Comparison of ENCODE assay signal across 8 cellular contexts in the genomic region with DNA sequence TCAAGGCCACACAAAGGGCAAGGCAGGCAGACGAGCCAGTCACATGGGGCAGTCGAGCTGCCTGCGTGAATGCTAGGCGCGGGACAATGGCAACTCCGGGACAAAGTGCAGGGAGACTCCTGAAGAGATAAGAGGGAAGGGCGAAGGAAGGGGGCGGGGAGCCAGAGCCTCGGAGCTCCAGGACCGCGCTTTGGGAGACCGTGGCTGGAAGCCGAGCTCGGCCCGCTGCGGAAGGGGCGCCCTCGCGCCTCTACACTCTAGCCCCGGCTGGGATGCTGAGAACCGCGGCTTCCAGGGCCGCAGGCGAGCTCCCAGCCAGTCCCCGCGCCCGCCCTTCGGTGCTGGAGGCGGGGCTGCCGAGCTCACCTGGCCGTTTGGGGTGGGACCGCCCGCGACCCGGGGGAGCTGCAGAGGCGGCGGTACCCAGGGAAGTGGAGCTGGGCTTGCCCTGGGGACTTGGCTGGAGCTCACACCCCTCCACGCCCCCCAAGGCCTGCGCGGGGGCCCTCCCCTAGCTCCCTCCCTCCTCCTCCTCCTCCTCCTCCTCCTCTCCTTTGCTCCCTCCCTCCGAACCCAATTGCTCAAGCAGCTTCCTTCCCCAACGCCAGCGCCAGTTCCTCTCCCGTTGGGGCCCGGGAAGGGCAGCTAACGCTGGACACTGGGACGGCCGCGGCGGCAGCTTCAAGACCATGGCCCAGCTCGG. TPM values are rescaled to one million over a fixed set of nuclear protein-coding genes. Genes with fewer than 3 reads are reported as not detected.
DNase-seq lines count a peak whose midpoint lies in the region; ATAC-seq, FAIRE-seq and TF ChIP-seq lines count a peak whose summit lies in the region.

TSS of gene SOWAHD (plus strand) at position 610 of the 703 bp plus-strand sequence. CDS start at position 690, 80 bp downstream.

- H3K9me3 ChIP-seq in RWPE2 (ENCODE audit: severe bottlenecking), result no peaks in the 10 kb centered on the region
- no peaks in the 10 kb centered on the region for H3K9me3 ChIP-seq in keratinocyte (ENCODE audit: control insufficient read depth, low read depth, low read length)

- H4K20me1 ChIP-seq in keratinocyte (ENCODE audit: control insufficient read depth, extremely low read depth, insufficient read depth, low read length), result no peaks in the 10 kb centered on the region

- FAIRE-seq in keratinocyte (lab: Jason Lieb, UNC), result no peak

- peak within 1 kb of the TSS; percentile 69 for H3K4me2 ChIP-seq in keratinocyte (ENCODE audit: control insufficient read depth, extremely low read depth, insufficient read depth, low read depth, low read length)

- H2AFZ ChIP-seq in keratinocyte (ENCODE audit: control insufficient read depth, low read length), result peak within 1 kb of the TSS; percentile 66

- ATAC-seq in RWPE2 (ENCODE audit: low read depth), result peak; percentile 77
- ATAC-seq in HG02642 (IDR thresholded peaks at IDR 0.05; ENCODE audit: poor library complexity, unreplicated experiment), result no peak
- ATAC-seq in HG02571 (IDR thresholded peaks at IDR 0.05; ENCODE audit: unreplicated experiment), result no peak

- H3K4me3 ChIP-seq in RWPE2 (ENCODE audit: severe bottlenecking) (peak within 1 kb of the TSS; percentile 43), brain microvascular endothelial cell (ENCODE audit: low read depth, low read length) (peak within 1 kb of the TSS; percentile 45), keratinocyte (ENCODE audit: control insufficient read depth in 2 of 3, extremely low read depth in 1 of 3, insufficient read depth in 2 of 3, low read depth in 1 of 3, low read length in 3 of 3) (peak within 1 kb of the TSS; percentile 43 to 65 (median 52))

- H3K9me1 ChIP-seq in keratinocyte (ENCODE audit: control insufficient read depth, extremely low read depth, insufficient read depth, low read length), result no peaks in the 10 kb centered on the region

- no peak for TF ChIP-seq CTCF in RWPE2 (IDR thresholded peaks at IDR 0.05; ENCODE audit: poor library complexity, severe bottlenecking)
- TF ChIP-seq CTCF in brain microvascular endothelial cell (IDR thresholded peaks at IDR 0.05; ENCODE audit: low read depth, low read length, missing control alignments), result no peak
- no peak for TF ChIP-seq CTCF in keratinocyte (optimal IDR thresholded peaks at IDR 0.05 in 1 of 3, IDR thresholded peaks at IDR 0.05 in 1 of 3, conservative IDR thresholded peaks at IDR 0.05 in 1 of 3; ENCODE audit: extremely low read depth in 1 of 3, insufficient read depth in 2 of 3, low read length in 3 of 3)

- DNase-seq in stimulated activated CD8-positive, alpha-beta memory T cell treated with anti-CD3 and anti-CD28 coated beads, Interleukin-4, amount 100 ng/mL, for 24 hours (ENCODE audit: low read depth), result peak; percentile 4
- no peak for DNase-seq in stimulated activated CD8-positive, alpha-beta memory T cell treated with anti-CD3 and anti-CD28 coated beads, Interleukin-4, amount 100 ng/mL, for 48 hours
- DNase-seq in RWPE2 (ENCODE audit: low spot score) (no peak), brain microvascular endothelial cell (no peak), keratinocyte (ENCODE audit: low read depth, low spot score) (no peak)
- DNase-seq in stimulated activated CD4-positive, alpha-beta T cell treated with anti-CD3 and anti-CD28 coated beads, Interleukin-2, amount 100 ng/mL, for 24 hours, result peak; percentile 23 to 24

- dilution Hi-C loops in keratinocyte (cut with MboI; ENCODE audit: extremely low pct_ligation_motif_present, low sequenced_read_pairs), result loop anchor here (10.0 kb wide), 1 partner anchor 57 kb away; no protein-coding TSS in a partner anchor

- in situ Hi-C loops in brain microvascular endothelial cell (cut with HindIII; ENCODE audit: low pct_ligation_motif_present, low sequenced_read_pairs), result no loop called here

- H3K4me1 ChIP-seq in RWPE2 (ENCODE audit: insufficient read depth, poor library complexity, severe bottlenecking), result no peaks in the 10 kb centered on the region
- H3K4me1 ChIP-seq in keratinocyte (ENCODE audit: control insufficient read depth, extremely low read depth, insufficient read depth, low read length), result no peaks in the 10 kb centered on the region

- no peak within 1 kb of the TSS for H3K27ac ChIP-seq in RWPE2 (ENCODE audit: poor library complexity, severe bottlenecking)
- H3K27ac ChIP-seq in brain microvascular endothelial cell, result no peak within 1 kb of the TSS
- no peak within 1 kb of the TSS for H3K27ac ChIP-seq in keratinocyte (ENCODE audit: control insufficient read depth, insufficient read depth, low read length)

- no peaks in the 10 kb centered on the region for H3K27me3 ChIP-seq in RWPE2 (ENCODE audit: insufficient read depth, poor library complexity, severe bottlenecking)
- H3K27me3 ChIP-seq in brain microvascular endothelial cell (replicated peaks), result no peaks in the 10 kb centered on the region
- peaks cover 4% of the 10 kb centered on the region for H3K27me3 ChIP-seq in keratinocyte (ENCODE audit: control insufficient read depth, extremely low read depth, insufficient read depth, low read length)

- no peaks in the 10 kb centered on the region for H3K79me2 ChIP-seq in keratinocyte (ENCODE audit: control insufficient read depth, insufficient read depth, low read length)

- no peak within 1 kb of the TSS for H3K9ac ChIP-seq in keratinocyte (ENCODE audit: control insufficient read depth, extremely low read depth, insufficient read depth, low read length)

- H3K36me3 ChIP-seq in RWPE2 (ENCODE audit: low read depth) (no peaks in the 10 kb centered on the region), brain microvascular endothelial cell (replicated peaks) (no peaks in the 10 kb centered on the region), keratinocyte (ENCODE audit: control insufficient read depth in 2 of 2, extremely low read depth in 1 of 2, insufficient read depth in 2 of 2, low read length in 2 of 2) (no peaks in the 10 kb centered on the region)

RNA-seq across cellular contexts. Expression of gene SOWAHD, which starts in this region (rescaled TPM):
- 0.05 TPM in 2 of 3 replicates, not detected in the other for polyA plus RNA-seq in keratinocyte
- polyA plus RNA-seq in keratinocyte (2011; ENCODE audit: low read depth), result not detected
- polyA plus RNA-seq in keratinocyte (2011; cell fraction: cytosol; rRNA removed), result not detected in 2 replicates
- polyA plus RNA-seq in keratinocyte (2011; cell fraction: nucleus; rRNA removed), result 0.12 TPM in 1 of 2 replicates, not detected in the other
- polyA plus RNA-seq in keratinocyte (2012; ENCODE audit: low replicate concordance), result 0.16 TPM in 1 of 2 replicates, not detected in the other
- polyA minus RNA-seq in keratinocyte, result not detected in 3 replicates
- polyA minus RNA-seq in keratinocyte (2011; cell fraction: cytosol; rRNA and poly(A)+ RNA removed), result not detected
- polyA minus RNA-seq in keratinocyte (2011; cell fraction: nucleus; rRNA and poly(A)+ RNA removed), result not detected in 2 replicates

Comparison
In these comparisons a context has a peak if more than half of its experiments do, and no peak if none do; other contexts are left out.
1. DNase-seq: peak in stimulated activated CD8-positive, alpha-beta memory T cell treated with anti-CD3 and anti-CD28 coated beads, Interleukin-4, amount 100 ng/mL, for 24 hours (single experiment) and stimulated activated CD4-positive, alpha-beta T cell treated with anti-CD3 and anti-CD28 coated beads, Interleukin-2, amount 100 ng/mL, for 24 hours (2 of 2); none in stimulated activated CD8-positive, alpha-beta memory T cell treated with anti-CD3 and anti-CD28 coated beads, Interleukin-4, amount 100 ng/mL, for 48 hours (single experiment), RWPE2 (single experiment), brain microvascular endothelial cell (single experiment) and keratinocyte (single experiment).
2. Peak in every context shown above with its lines, with median percentiles within 50 percentile points of each other: H3K4me3 ChIP-seq.